Comparison of ENCODE assay signal across 8 cellular contexts in genomic region chr11:65900125-65900898, GRCh38. TPM values are rescaled to one million over a fixed set of nuclear protein-coding genes. Genes with fewer than 3 reads are reported as not detected.
DNase-seq lines count a peak whose midpoint lies in the region; ATAC-seq and TF ChIP-seq lines count a peak whose summit lies in the region.

Gene FOSL1 (minus strand): TSS chr11:65900388. CDS start chr11:65900339, 49 bp downstream.

- intact Hi-C loops in mammary epithelial cell (cut with micrococcal nuclease), result loop anchor here (1.0 kb wide), 3 partner anchors 11 to 61 kb away; partner anchors contain the start of genes C11orf68, DRAP1 and SART1
- intact Hi-C loops in spleen (cut with DNase I; ENCODE audit: low total_unique reads), result no loop called here

- peak within 1 kb of the TSS; percentile 72 for H3K4me3 Mint-ChIP-seq in WTC11

- dilution Hi-C loops in mammary epithelial cell (cut with HindIII; ENCODE audit: low sequenced_read_pairs), result loop anchor here (5.0 kb wide), 1 partner anchor 87 kb away; no protein-coding TSS in a partner anchor

- H3K36me3 ChIP-seq in mammary epithelial cell (ENCODE audit: insufficient read depth, low read length) (peaks cover 21% of the 10 kb centered on the region), spleen (no peaks in the 10 kb centered on the region)

- H3K9me3 Mint-ChIP-seq in WTC11, result no peaks in the 10 kb centered on the region

- H3K27me3 ChIP-seq in mammary epithelial cell (ENCODE audit: insufficient read depth, low read length) (no peaks in the 10 kb centered on the region), spleen (replicated peaks in 1 of 7) (peaks cover 0 to 30% (median 13%) of the 10 kb centered on the region in 7 donors)

- H3K4me1 ChIP-seq in mammary epithelial cell (ENCODE audit: insufficient read depth, low read length), result peaks cover 58% of the 10 kb centered on the region
- peaks cover 10 to 39% (median 25%) of the 10 kb centered on the region in 6 donors for H3K4me1 ChIP-seq in spleen

- H3K9ac ChIP-seq in mammary epithelial cell (ENCODE audit: insufficient read depth, low read length), result peak within 1 kb of the TSS; percentile 93

- CTCF ChIA-PET in WTC11 (lab: Charles Lee) (interaction anchor here (1.0 to 2.2 kb wide), 7 partner anchors 9 to 189 kb away, joined by 3 to 33 read pairs (median 10); partner anchors contain the start of genes CCDC85B, FIBP and MUS81), mammary epithelial cell (lab: Charles Lee; ENCODE audit: low non-redundant PET) (interaction anchor here (1.0 kb wide), 1 partner anchor 10 kb away, joined by 3 read pairs; the partner anchor contains the start of gene CCDC85B)

- H4K20me1 ChIP-seq in mammary epithelial cell (ENCODE audit: insufficient read depth, low read length), result peaks cover 8% of the 10 kb centered on the region

- BruUV-seq in mammary epithelial cell (replicated peaks; lab: Mats Ljungman, UMichigan), result no TSS peak

- peaks cover 66% of the 10 kb centered on the region for H3K79me2 ChIP-seq in mammary epithelial cell (ENCODE audit: insufficient read depth, low read length)

- H3K4me2 ChIP-seq in mammary epithelial cell (ENCODE audit: insufficient read depth, low read depth, low read length), result peak within 1 kb of the TSS; percentile 88

- no peaks in the 10 kb centered on the region; the same call in 1 of the 2 replicates for H3K36me3 Mint-ChIP-seq in WTC11

- DNase-seq in NCI-H1105 treated with DMSO at 0.1 percent for 48 hours (lab: John Stamatoyannopoulos, UW) (peak; percentile 73), WTC11 (ENCODE audit: low spot score) (peak; percentile 97), mammary epithelial cell (peak; percentile 99), inferior parietal cortex (ENCODE audit: extremely low spot score) (peak; percentile 42), spleen (peak; percentile 96), KG1 (lab: John Stamatoyannopoulos, UW) (no peak)

- peak; percentile 64 for ATAC-seq in HG02571 (IDR thresholded peaks at IDR 0.05; ENCODE audit: unreplicated experiment)
- ATAC-seq in WTC11, result peak; percentile 95

- peak within 1 kb of the TSS; percentile 86 for H3K27ac ChIP-seq in mammary epithelial cell (ENCODE audit: insufficient read depth, low read depth, low read length)
- H3K27ac ChIP-seq in spleen, result peak within 1 kb of the TSS in 6 of 8 donors; percentile 39 to 83 (median 67)

- TF ChIP-seq POLR2A in spleen (IDR thresholded peaks at IDR 0.05), result no peak

- WGBS in mammary epithelial cell (ENCODE audit: low coverage, missing lambda C conversion rate), result 1% methylated on average over 6 of the region's 80 CpGs
- WGBS in spleen, 5 donors, result 2 to 3% (median 3%) methylated on average over 41 to 80 of the region's 80 CpGs

- H2AFZ ChIP-seq in mammary epithelial cell (ENCODE audit: low read depth, low read length), result no peak within 1 kb of the TSS

- H3K27me3 Mint-ChIP-seq in WTC11 (ENCODE audit: low read depth), result peaks cover 78% of the 10 kb centered on the region

- H3K4me3 ChIP-seq in GM12875 (ENCODE audit: low read depth, low read length) (peak within 1 kb of the TSS; percentile 53), mammary epithelial cell (replicated peaks in 1 of 3; ENCODE audit: insufficient read depth in 1 of 3, low read depth in 2 of 3, low read length in 3 of 3) (peak within 1 kb of the TSS; percentile 68 to 88 (median 83)), spleen (peak within 1 kb of the TSS; percentile 38 to 70 (median 56))

- H3K9me3 ChIP-seq in mammary epithelial cell (replicated peaks; ENCODE audit: insufficient read depth, low read length) (no peaks in the 10 kb centered on the region), spleen (no peaks in the 10 kb centered on the region)

- TF ChIP-seq CTCF in GM12875 (IDR thresholded peaks at IDR 0.05; ENCODE audit: borderline replicate concordance, insufficient read depth, low read depth, low read length) (no peak), WTC11 (IDR thresholded peaks at IDR 0.05) (no peak), mammary epithelial cell (conservative IDR thresholded peaks at IDR 0.05 in 1 of 2, IDR thresholded peaks at IDR 0.05 in 1 of 2; ENCODE audit: extremely low read depth in 1 of 2, insufficient read depth in 1 of 2, low read depth in 1 of 2, low read length in 2 of 2) (no peak), spleen (IDR thresholded peaks at IDR 0.05 in 8 of 11, conservative IDR thresholded peaks at IDR 0.05 in 3 of 11) (no peak)

- in situ Hi-C loops in mammary epithelial cell (cut with MboI; ENCODE audit: low sequenced_read_pairs in 2 of 2), result no loop called here

- POLR2A ChIA-PET in WTC11 (lab: Charles Lee), result interaction anchor here (0.6 to 1.7 kb wide), 8 partner anchors 10 to 50 kb away, joined by 3 to 6 read pairs (median 3); partner anchors contain the start of genes CCDC85B, FIBP and MUS81

- H3K27ac Mint-ChIP-seq in WTC11, result 0 out of 2 replicates have a peak within 1 kb of the TSS, but pooled peaks have one; percentile 41

- H3K4me1 Mint-ChIP-seq in WTC11, result 0 out of 2 replicates have a peak, but pooled peaks cover 4% of the 10 kb centered on the region

TF ChIP-seq in WTC11, 78 proteins besides CTCF, POLR2A, EP300 and RAD21 (continues in another document):
- TF ChIP-seq GTF2I (CRISPR knock-in tag; conservative IDR thresholded peaks at IDR 0.05) (no peak), E2F4 (CRISPR knock-in tag; IDR thresholded peaks at IDR 0.05; ENCODE audit: borderline replicate concordance, low read depth) (no peak), FOXJ3 (CRISPR knock-in tag; IDR thresholded peaks at IDR 0.05; ENCODE audit: borderline replicate concordance) (no peak), ERG (CRISPR knock-in tag; IDR thresholded peaks at IDR 0.05) (no peak), TCF7 (CRISPR knock-in tag; IDR thresholded peaks at IDR 0.05; ENCODE audit: low read depth) (no peak), RELA (CRISPR knock-in tag; IDR thresholded peaks at IDR 0.05; ENCODE audit: borderline replicate concordance) (no peak), FOXP4 (CRISPR knock-in tag; IDR thresholded peaks at IDR 0.05) (no peak), ZNF396 (CRISPR knock-in tag; IDR thresholded peaks at IDR 0.05; ENCODE audit: borderline replicate concordance) (no peak), ZSCAN18 (CRISPR knock-in tag; IDR thresholded peaks at IDR 0.05) (no peak), E2F1 (CRISPR knock-in tag; IDR thresholded peaks at IDR 0.05) (no peak)

RNA-seq across cellular contexts. Expression of gene FOSL1, which starts in this region (rescaled TPM):
- 16.3 to 20.5 TPM (median 17.1 TPM) in 3 replicates for total RNA-seq in WTC11 (2021)
- 100 to 1,000 TPM in 1 of 2 donors, 10 to 100 TPM in 1; 12.5 to 275 TPM for total RNA-seq in mammary epithelial cell
- 31.6 TPM for polyA plus RNA-seq in mammary epithelial cell
- polyA minus RNA-seq in mammary epithelial cell, result 236 TPM
- total RNA-seq in spleen, result 1 to 10 TPM in 6 of 7 donors, under 1 TPM in 1; 0.42 to 5.4 (median 1.6) TPM
- polyA plus RNA-seq in spleen, result 1 to 10 TPM in 2 of 3 donors, under 1 TPM in 1; 0.59 to 1.2 (median 1.2) TPM

Comparison
In these comparisons a context has a peak if more than half of its experiments do, and no peak if none do; other contexts are left out.
1. RNA of gene FOSL1 (polyA plus RNA-seq): 31.6 TPM in mammary epithelial cell (single experiment); 0.59 to 1.2 TPM in spleen; every median in the first group is over 10 times any median in the second.
2. Peak in every context shown above with its lines, with median percentiles within 50 percentile points of each other: H3K4me3 ChIP-seq.